8 cellular contexts compared by ENCODE assay signal in genomic region chr1:181179980-181180964, GRCh38.
DNase-seq lines count a peak whose midpoint lies in the region; ATAC-seq and TF ChIP-seq lines count a peak whose summit lies in the region.

No MANE protein-coding gene starts in this region.

- TF ChIP-seq POLR2A in GM18505 (IDR thresholded peaks at IDR 0.05; ENCODE audit: borderline replicate concordance, extremely low read depth, insufficient read depth, insufficient read length): no peak

- in situ Hi-C loops in G401 (cut with HindIII; ENCODE audit: low sequenced_read_pairs): no loop called here

- DNase-seq in G401 (ENCODE audit: low spot score) (peak; percentile 71), NCI-H2107 (lab: John Stamatoyannopoulos, UW) (peak; percentile 87), Right ventricle myocardium superior (peak; percentile 81), renal cortical epithelial cell (ENCODE audit: low read depth) (peak; percentile 66), GDM1 (lab: John Stamatoyannopoulos, UW) (no peak)
- peak; percentile 32 for DNase-seq in activated T-cell treated with anti-CD3 and anti-CD28 coated beads, Interleukin-2, amount 50 U/mL, for 1 hour

- ATAC-seq in Right ventricle myocardium superior (ENCODE audit: poor library complexity) (peak; percentile 89), HG03469 (IDR thresholded peaks at IDR 0.05; ENCODE audit: unreplicated experiment) (no peak), GM18505 (IDR thresholded peaks at IDR 0.05; ENCODE audit: unreplicated experiment) (no peak)

- intact Hi-C loops in Right ventricle myocardium superior (cut with DNase I): no loop called here
